9 cellular contexts compared by ENCODE assay signal in the genomic region with DNA sequence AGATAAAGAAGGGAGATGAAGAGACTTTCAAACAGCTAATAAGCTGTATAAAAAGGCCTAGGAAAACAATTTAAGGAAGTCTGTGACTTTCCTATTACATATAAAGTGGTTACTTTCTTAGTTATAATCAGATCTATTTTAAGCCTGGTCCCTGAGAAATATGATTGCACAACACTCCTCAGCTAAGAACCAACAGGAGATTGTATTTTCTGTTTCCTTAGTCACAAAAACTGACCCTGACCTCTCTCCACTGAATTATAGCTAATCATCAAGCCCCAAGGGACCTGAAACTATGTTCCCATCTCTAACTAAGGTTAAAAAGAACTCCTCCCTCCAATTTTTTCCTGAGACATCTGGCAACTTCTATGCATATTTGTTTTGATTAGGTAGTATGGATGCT.
DNase-seq lines count a peak whose midpoint lies in the region; ATAC-seq, FAIRE-seq and TF ChIP-seq lines count a peak whose summit lies in the region.
"Had no signal": no experiment of that assay in that cellular context is flagged by ENCODE, and none has a peak within 500 bp of the region (broad histone marks: within the 10 kb centered on the region; RNA-seq: fewer than 3 reads in every experiment).

No MANE protein-coding gene starts in this region.

- H3K4me3 ChIP-seq in liver (ENCODE audit: low read depth in 1 of 3, low read length in 3 of 3) (no peak overlapping the region), uterus (no peak overlapping the region), small intestine (ENCODE audit: low read depth in 1 of 2, low read length in 2 of 2) (no peak overlapping the region)
- H3K4me3 ChIP-seq: colonic mucosa had no signal

- peaks cover 5% of the 10 kb centered on the region for H3K4me1 Mint-ChIP-seq in activated naive CD8-positive, alpha-beta T cell (ENCODE audit: low read depth)
- H3K4me1 Mint-ChIP-seq in activated naive CD8-positive, alpha-beta T cell treated with anti-CD3 and anti-CD28 coated beads, Interleukin-2, amount 50 U/mL, for 24 hours: peaks cover 9% of the 10 kb centered on the region

- FAIRE-seq in small intestine (lab: Jason Lieb, UNC): no peak

- peak overlapping the region; percentile 7 for H3K27ac Mint-ChIP-seq in activated naive CD8-positive, alpha-beta T cell
- no peak overlapping the region for H3K27ac Mint-ChIP-seq in activated naive CD8-positive, alpha-beta T cell treated with anti-CD3 and anti-CD28 coated beads, Interleukin-2, amount 50 U/mL, for 24 hours

- H3K27me3 Mint-ChIP-seq in activated naive CD8-positive, alpha-beta T cell: no peaks in the 10 kb centered on the region
- H3K27me3 Mint-ChIP-seq in activated naive CD8-positive, alpha-beta T cell treated with anti-CD3 and anti-CD28 coated beads, Interleukin-2, amount 50 U/mL, for 24 hours: no peaks in the 10 kb centered on the region

- TF ChIP-seq CTCF in liver (IDR thresholded peaks at IDR 0.05; ENCODE audit: low read depth, low read length, missing input control): no peak
- TF ChIP-seq CTCF in uterus (IDR thresholded peaks at IDR 0.05): no peak

- H3K27me3 ChIP-seq in liver (ENCODE audit: control insufficient read depth in 4 of 4, insufficient read depth in 4 of 4, low read length in 3 of 4) (no peaks in the 10 kb centered on the region), uterus (no peaks in the 10 kb centered on the region), small intestine (ENCODE audit: control insufficient read depth in 2 of 2, insufficient read depth in 2 of 2, low read length in 2 of 2) (no peaks in the 10 kb centered on the region)
- H3K27me3 ChIP-seq: colonic mucosa had no signal

- no peak for TF ChIP-seq RAD21 in liver (IDR thresholded peaks at IDR 0.05)

- no peak for TF ChIP-seq POLR2A in uterus (IDR thresholded peaks at IDR 0.05)

- intact Hi-C loops in uterus (cut with DNase I; ENCODE audit: low total_unique reads): no loop called here

- H3K36me3 ChIP-seq in liver (ENCODE audit: control insufficient read depth in 4 of 4, insufficient read depth in 3 of 4, low read depth in 1 of 4, low read length in 3 of 4): peaks cover 1 to 29% (median 16%) of the 10 kb centered on the region in 4 donors
- no peaks in the 10 kb centered on the region for H3K36me3 ChIP-seq in uterus
- H3K36me3 ChIP-seq in small intestine (ENCODE audit: control insufficient read depth in 2 of 2, insufficient read depth in 2 of 2, low read length in 2 of 2): peaks cover 0 to 4% of the 10 kb centered on the region in 2 donors

- H3K4me3 Mint-ChIP-seq in activated naive CD8-positive, alpha-beta T cell: no peak overlapping the region
- H3K4me3 Mint-ChIP-seq in activated naive CD8-positive, alpha-beta T cell treated with anti-CD3 and anti-CD28 coated beads, Interleukin-2, amount 50 U/mL, for 24 hours: no peak overlapping the region

- no peak for ATAC-seq in activated naive CD8-positive, alpha-beta T cell treated with anti-CD3 and anti-CD28 coated beads, Interleukin-2, amount 50 U/mL, for 24 hours

- H3K4me1 ChIP-seq in liver (ENCODE audit: control insufficient read depth in 4 of 4, insufficient read depth in 4 of 4, low read length in 3 of 4) (no peaks in the 10 kb centered on the region), uterus (peaks cover 0 to 12% of the 10 kb centered on the region in 2 donors), small intestine (ENCODE audit: control insufficient read depth in 2 of 2, insufficient read depth in 1 of 2, low read depth in 1 of 2, low read length in 1 of 2) (no peaks in the 10 kb centered on the region)
- H3K4me1 ChIP-seq: colonic mucosa had no signal

- no peak for DNase-seq in activated naive CD8-positive, alpha-beta T cell treated with anti-CD3 and anti-CD28 coated beads, Interleukin-2, amount 50 U/mL, for 24 hours
- peak; percentile 80 for DNase-seq in brain pericyte (ENCODE audit: low read depth, low spot score)
- DNase-seq in uterus: peak; percentile 23 to 56
- DNase-seq in COR-L47 (lab: John Stamatoyannopoulos, UW): no peak
- DNase-seq in H4 (ENCODE audit: low spot score): no peak
- no peak for DNase-seq in small intestine
- DNase-seq: colonic mucosa had no signal

- H3K36me3 Mint-ChIP-seq in activated naive CD8-positive, alpha-beta T cell: peaks cover 13% of the 10 kb centered on the region
- H3K36me3 Mint-ChIP-seq in activated naive CD8-positive, alpha-beta T cell treated with anti-CD3 and anti-CD28 coated beads, Interleukin-2, amount 50 U/mL, for 24 hours (ENCODE audit: low read depth): peaks cover 45% of the 10 kb centered on the region

- no peaks in the 10 kb centered on the region for H3K9me3 Mint-ChIP-seq in activated naive CD8-positive, alpha-beta T cell (ENCODE audit: low read depth)
- H3K9me3 Mint-ChIP-seq in activated naive CD8-positive, alpha-beta T cell treated with anti-CD3 and anti-CD28 coated beads, Interleukin-2, amount 50 U/mL, for 24 hours: no peaks in the 10 kb centered on the region

- no peak overlapping the region for H3K9ac ChIP-seq in liver (ENCODE audit: low read depth in 1 of 2, low read length in 2 of 2)

- H3K27ac ChIP-seq in liver (ENCODE audit: low read depth in 1 of 2, low read length in 2 of 2) (no peak overlapping the region), uterus (peak overlapping the region; percentile 72 to 91), small intestine (ENCODE audit: low read depth in 1 of 2, low read length in 1 of 2) (peak overlapping the region in 1 of 2 donors; percentile 32)
- H3K27ac ChIP-seq: colonic mucosa had no signal

- no peaks in the 10 kb centered on the region for H3K9me3 ChIP-seq in liver (ENCODE audit: control insufficient read depth in 4 of 4, low read length in 3 of 4)
- H3K9me3 ChIP-seq in uterus: no peaks in the 10 kb centered on the region
- H3K9me3 ChIP-seq in small intestine (ENCODE audit: control insufficient read depth, low read depth): no peaks in the 10 kb centered on the region
- H3K9me3 ChIP-seq: colonic mucosa had no signal

TF ChIP-seq in liver, 16 proteins besides CTCF, POLR2A, EP300 and RAD21:
- TF ChIP-seq SP1 (IDR thresholded peaks at IDR 0.05) (no peak), JUND (IDR thresholded peaks at IDR 0.05) (peak in 1 of 2 donors; percentile 6), NR2F2 (IDR thresholded peaks at IDR 0.05) (peak; percentile 94), TAF1 (conservative IDR thresholded peaks at IDR 0.05) (no peak)
- TF ChIP-seq, protein P1, sequence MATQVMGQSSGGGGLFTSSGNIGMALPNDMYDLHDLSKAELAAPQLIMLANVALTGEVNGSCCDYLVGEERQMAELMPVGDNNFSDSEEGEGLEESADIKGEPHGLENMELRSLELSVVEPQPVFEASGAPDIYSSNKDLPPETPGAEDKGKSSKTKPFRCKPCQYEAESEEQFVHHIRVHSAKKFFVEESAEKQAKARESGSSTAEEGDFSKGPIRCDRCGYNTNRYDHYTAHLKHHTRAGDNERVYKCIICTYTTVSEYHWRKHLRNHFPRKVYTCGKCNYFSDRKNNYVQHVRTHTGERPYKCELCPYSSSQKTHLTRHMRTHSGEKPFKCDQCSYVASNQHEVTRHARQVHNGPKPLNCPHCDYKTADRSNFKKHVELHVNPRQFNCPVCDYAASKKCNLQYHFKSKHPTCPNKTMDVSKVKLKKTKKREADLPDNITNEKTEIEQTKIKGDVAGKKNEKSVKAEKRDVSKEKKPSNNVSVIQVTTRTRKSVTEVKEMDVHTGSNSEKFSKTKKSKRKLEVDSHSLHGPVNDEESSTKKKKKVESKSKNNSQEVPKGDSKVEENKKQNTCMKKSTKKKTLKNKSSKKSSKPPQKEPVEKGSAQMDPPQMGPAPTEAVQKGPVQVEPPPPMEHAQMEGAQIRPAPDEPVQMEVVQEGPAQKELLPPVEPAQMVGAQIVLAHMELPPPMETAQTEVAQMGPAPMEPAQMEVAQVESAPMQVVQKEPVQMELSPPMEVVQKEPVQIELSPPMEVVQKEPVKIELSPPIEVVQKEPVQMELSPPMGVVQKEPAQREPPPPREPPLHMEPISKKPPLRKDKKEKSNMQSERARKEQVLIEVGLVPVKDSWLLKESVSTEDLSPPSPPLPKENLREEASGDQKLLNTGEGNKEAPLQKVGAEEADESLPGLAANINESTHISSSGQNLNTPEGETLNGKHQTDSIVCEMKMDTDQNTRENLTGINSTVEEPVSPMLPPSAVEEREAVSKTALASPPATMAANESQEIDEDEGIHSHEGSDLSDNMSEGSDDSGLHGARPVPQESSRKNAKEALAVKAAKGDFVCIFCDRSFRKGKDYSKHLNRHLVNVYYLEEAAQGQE (IDR thresholded peaks at IDR 0.05): no peak

Comparison
In these comparisons a context has a peak if more than half of its experiments do, and no peak if none do; other contexts are left out.
1. DNase-seq: peak in brain pericyte (single experiment) and uterus (2 of 2); none in activated naive CD8-positive, alpha-beta T cell treated with anti-CD3 and anti-CD28 coated beads, Interleukin-2, amount 50 U/mL, for 24 hours (single experiment), COR-L47 (single experiment), H4 (single experiment) and small intestine (single experiment).
2. H3K27ac ChIP-seq: peak in uterus (2 of 2); none in liver (0 of 2).